10 cellular contexts compared by ENCODE assay signal in the genomic region with DNA sequence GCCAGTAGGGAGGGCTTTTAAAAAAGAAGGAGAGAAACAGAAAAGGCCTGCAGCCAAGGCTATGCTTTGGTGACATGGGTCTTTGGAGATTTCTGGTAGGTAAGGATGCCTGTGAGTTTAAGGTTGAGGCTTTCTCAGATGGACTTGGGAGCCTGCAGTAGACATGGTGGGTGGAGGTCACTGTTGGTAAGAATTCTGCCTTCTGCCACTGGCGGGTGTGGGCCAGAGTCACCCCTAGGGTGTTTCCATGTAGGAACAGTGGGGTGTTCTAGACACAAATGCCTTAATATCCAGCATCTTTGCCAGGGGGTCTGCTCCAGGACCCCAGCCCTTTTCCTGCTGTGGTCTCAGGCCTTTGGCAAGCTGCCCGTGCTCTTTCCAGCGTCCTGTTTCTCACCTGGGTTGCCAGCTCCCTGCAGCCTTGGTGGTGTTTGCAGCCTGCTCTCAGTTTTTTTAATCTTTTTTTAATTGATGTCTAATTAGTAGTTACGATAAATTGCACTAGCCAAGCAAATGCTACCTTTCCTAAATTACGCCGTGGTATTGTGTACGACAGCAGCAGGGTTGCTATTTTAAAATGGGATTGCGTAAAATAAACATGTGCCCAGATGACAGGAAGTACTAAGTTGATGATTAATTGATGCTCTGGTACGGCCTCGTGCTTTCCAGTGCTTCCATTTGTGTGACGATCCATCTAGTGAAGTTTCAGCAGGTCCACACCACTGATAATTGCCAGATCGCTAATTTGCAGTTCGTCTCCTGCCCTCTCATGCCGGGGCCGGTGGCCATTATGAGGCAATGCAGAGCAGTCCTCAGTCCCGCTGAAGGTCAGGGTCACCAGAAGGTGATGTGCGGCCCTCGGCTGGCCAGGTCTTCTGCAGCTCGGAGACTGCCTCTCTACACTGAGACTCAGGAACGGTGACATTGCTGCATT. TPM values are rescaled to one million over a fixed set of nuclear protein-coding genes. Genes with fewer than 3 reads are reported as not detected.
DNase-seq lines count a peak whose midpoint lies in the region; ATAC-seq, FAIRE-seq and TF ChIP-seq lines count a peak whose summit lies in the region.
"Had no signal": no experiment of that assay in that cellular context is flagged by ENCODE, and none has a peak within 500 bp of the region (broad histone marks: within the 10 kb centered on the region; RNA-seq: fewer than 3 reads in every experiment).

No MANE protein-coding gene starts in this region.

- H3K36me3 ChIP-seq in smooth muscle cell (ENCODE audit: low read depth) (no peaks in the 10 kb centered on the region), small intestine (ENCODE audit: control insufficient read depth in 2 of 2, insufficient read depth in 2 of 2, low read length in 2 of 2) (peaks cover 0 to 2% of the 10 kb centered on the region in 2 donors)

- ATAC-seq in GM21381 (IDR thresholded peaks at IDR 0.05; ENCODE audit: unreplicated experiment), result no peak

- H3K27ac ChIP-seq in smooth muscle cell (ENCODE audit: low read depth) (no peak overlapping the region), small intestine (ENCODE audit: low read depth in 1 of 2, low read length in 1 of 2) (no peak overlapping the region)

- peak overlapping the region; percentile 31 for H3K4me2 ChIP-seq in smooth muscle cell

- peaks cover 4% of the 10 kb centered on the region for H3K36me3 Mint-ChIP-seq in activated T-helper 2 cell treated with anti-CD3 and anti-CD28 coated beads, Interferon-gamma antibody, Interleukin-2, Interleukin-4, amounts not matched to agents 10 μg/mL and 5 μg/mL and 100 μg/mL, durations not matched to agents 14 hours and 24 hours and 36 hours (ENCODE audit: low read depth)

- intact Hi-C loops in activated T-helper 2 cell treated with anti-CD3 and anti-CD28 coated beads, Interferon-gamma antibody, Interleukin-2, Interleukin-4, amounts not matched to agents 10 μg/mL and 5 μg/mL and 100 μg/mL, durations not matched to agents 14 hours and 24 hours and 36 hours (cut with micrococcal nuclease), result no loop called here

- WGBS in smooth muscle cell (ENCODE audit: low lambda C conversion rate), result 52% methylated on average over 20 of the region's 20 CpGs
- 65 to 79% (median 78%) methylated on average over 20 of the region's 20 CpGs for WGBS in small intestine, 3 donors

- no peak overlapping the region for H3K4me3 ChIP-seq in HFF-Myc (replicated peaks; ENCODE audit: low read depth, low read length)
- no peak overlapping the region for H3K4me3 ChIP-seq in fibroblast of villous mesenchyme (ENCODE audit: low read depth, low read length)
- no peak overlapping the region for H3K4me3 ChIP-seq in smooth muscle cell
- H3K4me3 ChIP-seq in small intestine (ENCODE audit: low read depth in 1 of 2, low read length in 2 of 2), result no peak overlapping the region

- DNase-seq in HFF-Myc (ENCODE audit: extremely low read depth, low read depth) (peak; percentile 48), NOMO-1 treated with dmso at 0.1 percent for 144 hours (lab: John Stamatoyannopoulos, UW; ENCODE audit: unreplicated experiment) (peak; percentile 70), fibroblast of villous mesenchyme (ENCODE audit: low read depth) (peak; percentile 93), smooth muscle cell (lab: John Stamatoyannopoulos, UW; ENCODE audit: unreplicated experiment) (no peak), small intestine (no peak), KG1 (lab: John Stamatoyannopoulos, UW) (no peak)
- no peak for DNase-seq in activated T-helper 2 cell treated with anti-CD3 and anti-CD28 coated beads, Interferon-gamma antibody, Interleukin-2, Interleukin-4, amounts not matched to agents 10 μg/mL and 5 μg/mL and 100 μg/mL, durations not matched to agents 14 hours and 24 hours and 36 hours (ENCODE audit: low spot score)
- DNase-seq: naive B cell, NCI-H446 treated with DMSO at 0.1 percent for 48 hours had no signal

- H3K27me3 ChIP-seq in smooth muscle cell (ENCODE audit: low read depth), result no peaks in the 10 kb centered on the region
- H3K27me3 ChIP-seq in small intestine (ENCODE audit: control insufficient read depth in 2 of 2, insufficient read depth in 2 of 2, low read length in 2 of 2), result no peaks in the 10 kb centered on the region

- peaks cover 28% of the 10 kb centered on the region for H4K20me1 ChIP-seq in smooth muscle cell (ENCODE audit: low read depth)

- H3F3A ChIP-seq in smooth muscle cell (ENCODE audit: low read depth), result no peaks in the 10 kb centered on the region

- H3K9me3 ChIP-seq in smooth muscle cell (replicated peaks; ENCODE audit: low read depth) (no peaks in the 10 kb centered on the region), small intestine (ENCODE audit: control insufficient read depth, low read depth) (no peaks in the 10 kb centered on the region)

- no peaks in the 10 kb centered on the region for H3K4me1 ChIP-seq in smooth muscle cell (ENCODE audit: low read depth)
- H3K4me1 ChIP-seq in small intestine (ENCODE audit: control insufficient read depth in 2 of 2, insufficient read depth in 1 of 2, low read depth in 1 of 2, low read length in 1 of 2), result peaks cover 0 to 2% of the 10 kb centered on the region in 2 donors

- H3K9me3 Mint-ChIP-seq in activated T-helper 2 cell treated with anti-CD3 and anti-CD28 coated beads, Interferon-gamma antibody, Interleukin-2, Interleukin-4, amounts not matched to agents 10 μg/mL and 5 μg/mL and 100 μg/mL, durations not matched to agents 14 hours and 24 hours and 36 hours, result no peaks in the 10 kb centered on the region
- H3K9me3 Mint-ChIP-seq: naive B cell had no signal

- H3K27ac Mint-ChIP-seq in activated T-helper 2 cell treated with anti-CD3 and anti-CD28 coated beads, Interferon-gamma antibody, Interleukin-2, Interleukin-4, amounts not matched to agents 10 μg/mL and 5 μg/mL and 100 μg/mL, durations not matched to agents 14 hours and 24 hours and 36 hours, result no peak overlapping the region
- H3K27ac Mint-ChIP-seq: naive B cell had no signal

- no peak overlapping the region for H3K9ac ChIP-seq in smooth muscle cell (ENCODE audit: low read depth)

- H2AFZ ChIP-seq in smooth muscle cell (ENCODE audit: low read depth), result no peak overlapping the region

- no peaks in the 10 kb centered on the region for H3K27me3 Mint-ChIP-seq in activated T-helper 2 cell treated with anti-CD3 and anti-CD28 coated beads, Interferon-gamma antibody, Interleukin-2, Interleukin-4, amounts not matched to agents 10 μg/mL and 5 μg/mL and 100 μg/mL, durations not matched to agents 14 hours and 24 hours and 36 hours (ENCODE audit: low read depth)
- H3K27me3 Mint-ChIP-seq: naive B cell had no signal

- no peak for FAIRE-seq in small intestine (lab: Jason Lieb, UNC)

- TF ChIP-seq CTCF in HFF-Myc (IDR thresholded peaks at IDR 0.05; ENCODE audit: low read depth, low read length, missing control alignments), result no peak
- no peak for TF ChIP-seq CTCF in fibroblast of villous mesenchyme (IDR thresholded peaks at IDR 0.05; ENCODE audit: insufficient read depth, low read depth, low read length)
- no peak for TF ChIP-seq CTCF in smooth muscle cell (IDR thresholded peaks at IDR 0.05; ENCODE audit: borderline replicate concordance, insufficient read depth, poor library complexity, severe bottlenecking)

- H3K79me2 ChIP-seq in smooth muscle cell (ENCODE audit: low read depth), result peaks cover 7% of the 10 kb centered on the region

- H3K4me1 Mint-ChIP-seq in activated T-helper 2 cell treated with anti-CD3 and anti-CD28 coated beads, Interferon-gamma antibody, Interleukin-2, Interleukin-4, amounts not matched to agents 10 μg/mL and 5 μg/mL and 100 μg/mL, durations not matched to agents 14 hours and 24 hours and 36 hours (ENCODE audit: low read depth), result peaks cover 12% of the 10 kb centered on the region

- H3K4me3 Mint-ChIP-seq in activated T-helper 2 cell treated with anti-CD3 and anti-CD28 coated beads, Interferon-gamma antibody, Interleukin-2, Interleukin-4, amounts not matched to agents 10 μg/mL and 5 μg/mL and 100 μg/mL, durations not matched to agents 14 hours and 24 hours and 36 hours (ENCODE audit: low read depth), result no peak overlapping the region
- H3K4me3 Mint-ChIP-seq: naive B cell had no signal

RNA-seq across cellular contexts. Expression of gene NPAS1, which starts 35.3 kb away (rescaled TPM):
- total RNA-seq in fibroblast of villous mesenchyme (0.32 and 0.86 TPM in 2 replicates), smooth muscle cell (0.49 and 0.76 TPM in 2 replicates)
- polyA plus RNA-seq in smooth muscle cell (3.7 and 4.7 TPM in 2 replicates), small intestine (under 1 TPM in 1 of 3 donors, not detected in 2; 0.24 TPM)
- total RNA-seq in activated T-helper 2 cell treated with anti-CD3 and anti-CD28 coated beads, Interferon-gamma antibody, Interleukin-2, Interleukin-4, amounts not matched to agents 10 μg/mL and 5 μg/mL and 100 μg/mL, durations not matched to agents 14 hours and 24 hours and 36 hours, result 0.25 TPM in 1 of 2 replicates, not detected in the other

Comparison
In these comparisons a context has a peak if more than half of its experiments do, and no peak if none do; other contexts are left out.
1. DNase-seq: peak in HFF-Myc (single experiment), NOMO-1 treated with dmso at 0.1 percent for 144 hours (single experiment) and fibroblast of villous mesenchyme (single experiment); none in smooth muscle cell (single experiment), small intestine (single experiment), KG1 (single experiment) and activated T-helper 2 cell treated with anti-CD3 and anti-CD28 coated beads, Interferon-gamma antibody, Interleukin-2, Interleukin-4, amounts not matched to agents 10 μg/mL and 5 μg/mL and 100 μg/mL, durations not matched to agents 14 hours and 24 hours and 36 hours (single experiment).